In the genomic region with DNA sequence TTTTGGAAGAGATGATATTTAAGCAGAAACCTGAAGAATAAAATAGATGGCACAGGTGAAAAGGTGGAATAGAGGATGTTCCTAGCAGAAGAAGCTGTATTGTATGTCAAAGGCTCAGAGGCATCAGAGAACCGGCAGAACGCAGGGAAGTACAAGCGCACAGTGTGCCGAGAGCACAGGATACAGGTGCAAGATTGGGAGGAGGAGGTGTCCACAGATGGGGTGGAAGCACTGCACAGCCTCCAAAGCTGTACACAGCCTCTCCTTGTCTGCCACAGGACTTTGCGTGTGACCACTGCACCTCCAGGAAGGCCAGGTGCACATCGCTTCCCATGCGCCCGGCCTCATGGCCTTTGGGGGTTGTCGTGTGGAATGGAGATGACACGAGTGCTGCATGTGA, we compare ENCODE assay signal across 23 cellular contexts.
"Had no signal": no experiment of that assay in that cellular context is flagged by ENCODE, and none has a peak within 500 bp of the region (broad histone marks: within the 10 kb centered on the region; RNA-seq: fewer than 3 reads in every experiment).

No MANE protein-coding gene starts in this region.

- H3K4me1 Mint-ChIP-seq: naive thymus-derived CD8-positive, alpha-beta T cell; stimulated activated naive B cell treated with anti-CD40 and anti-IgM and Interleukin-4, amounts not matched to agents 10 μg/mL and 1 μg/mL and 100 μg/mL, for 72 hours had no signal

- H3K4me1 ChIP-seq: left lung, lower lobe of right lung, right atrium auricular region, right lobe of liver, stomach, testis, thyroid gland, transverse colon, upper lobe of right lung had no signal

- H2AFZ ChIP-seq: hepatocyte had no signal

- H3K9me3 Mint-ChIP-seq: nephron, neural crest cell had no signal

- DNase-seq: left colon; lower lobe of right lung; mammary epithelial cell; mesenchymal stem cell; naive thymus-derived CD8-positive, alpha-beta T cell; ovary; right lobe of liver; stimulated activated CD4-positive, alpha-beta T cell treated with anti-CD3 and anti-CD28 coated beads, Interleukin-1b, Interleukin-23, amount 100 ng/mL, for 48 hours; stimulated activated CD4-positive, alpha-beta T cell treated with anti-CD3 and anti-CD28 coated beads, Interleukin-2, amount 100 ng/mL, for 48 hours; stimulated activated naive B cell treated with anti-CD40 and anti-IgM and Interleukin-4, amounts not matched to agents 10 μg/mL and 1 μg/mL and 100 μg/mL, for 72 hours; stimulated activated naive CD8-positive, alpha-beta T cell treated with anti-CD3 and anti-CD28 coated beads, Interleukin-15, Interleukin-2, amounts not matched to agents 100 U/mL and 50 U/mL, for 24 hours; stomach; testis; thyroid gland; transverse colon; upper lobe of right lung had no signal

- H3K27ac Mint-ChIP-seq: naive thymus-derived CD8-positive, alpha-beta T cell; nephron; progenitor cell of endocrine pancreas; stimulated activated naive B cell treated with anti-CD40 and anti-IgM and Interleukin-4, amounts not matched to agents 10 μg/mL and 1 μg/mL and 100 μg/mL, for 72 hours had no signal

- H3K4me3 ChIP-seq: hepatocyte, left lung, lower lobe of right lung, ovary, right atrium auricular region, right lobe of liver, smooth muscle cell, stomach, testis, thyroid gland, transverse colon, upper lobe of right lung had no signal

- H3K27ac ChIP-seq: hepatocyte, left lung, lower lobe of right lung, ovary, right atrium auricular region, right lobe of liver, stomach, testis, thyroid gland, transverse colon, upper lobe of right lung had no signal

- H3K9me3 ChIP-seq: left lung, lower lobe of right lung, ovary, right atrium auricular region, right lobe of liver, stomach, testis, thyroid gland, transverse colon, upper lobe of right lung had no signal

- H3K79me2 ChIP-seq: hepatocyte had no signal

- H3K4me3 Mint-ChIP-seq: naive thymus-derived CD8-positive, alpha-beta T cell; nephron; neural crest cell; stimulated activated naive B cell treated with anti-CD40 and anti-IgM and Interleukin-4, amounts not matched to agents 10 μg/mL and 1 μg/mL and 100 μg/mL, for 72 hours had no signal

- ATAC-seq: left colon; left lung; lower lobe of right lung; naive thymus-derived CD8-positive, alpha-beta T cell; right lobe of liver; stimulated activated naive B cell treated with anti-CD40 and anti-IgM and Interleukin-4, amounts not matched to agents 10 μg/mL and 1 μg/mL and 100 μg/mL, for 72 hours; stimulated activated naive CD8-positive, alpha-beta T cell treated with anti-CD3 and anti-CD28 coated beads, Interleukin-15, Interleukin-2, amounts not matched to agents 100 U/mL and 50 U/mL, for 24 hours had no signal

- H3K4me2 ChIP-seq: hepatocyte, smooth muscle cell had no signal

- H3K27me3 ChIP-seq: hepatocyte, left lung, ovary, right atrium auricular region, right lobe of liver, stomach, testis, thyroid gland, transverse colon, upper lobe of right lung had no signal

- H3K36me3 ChIP-seq: left lung, lower lobe of right lung, ovary, right atrium auricular region, right lobe of liver, stomach, thyroid gland, transverse colon, upper lobe of right lung had no signal
